In the genomic region with DNA sequence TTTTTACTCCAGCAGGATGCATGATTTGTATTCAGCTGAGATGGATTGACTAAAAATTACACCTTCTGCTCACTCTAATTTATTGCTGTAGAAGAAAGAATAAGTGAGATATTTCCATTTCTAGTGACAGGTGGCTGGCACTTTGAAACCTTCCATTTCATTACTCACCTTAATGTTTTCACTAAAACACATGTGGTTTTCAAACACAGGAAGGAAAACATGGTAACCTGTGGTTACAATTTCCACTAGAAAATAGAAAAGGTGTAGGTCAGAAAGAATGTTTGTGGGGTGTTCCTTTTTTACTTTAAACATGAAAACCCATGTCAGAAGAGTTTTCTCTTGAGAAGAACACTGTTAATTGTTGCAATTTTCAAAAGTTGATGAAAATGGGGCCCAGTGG, we compare ENCODE assay signal across 18 cellular contexts. TPM values are rescaled to one million over a fixed set of nuclear protein-coding genes. Genes with fewer than 3 reads are reported as not detected.
DNase-seq lines count a peak whose midpoint lies in the region; ATAC-seq and TF ChIP-seq lines count a peak whose summit lies in the region.
"Had no signal": no experiment of that assay in that cellular context is flagged by ENCODE, and none has a peak within 500 bp of the region (broad histone marks: within the 10 kb centered on the region; RNA-seq: fewer than 3 reads in every experiment).

No MANE protein-coding gene starts in this region.

- peaks cover 22 to 39% (median 23%) of the 10 kb centered on the region in 3 donors for H3K36me3 Mint-ChIP-seq in CD8-positive, alpha-beta memory T cell
- peaks cover 75% of the 10 kb centered on the region for H3K36me3 Mint-ChIP-seq in activated CD8-positive, alpha-beta T cell treated with anti-CD3 and anti-CD28 coated beads, Interleukin-2, amount 10 ng/mL, durations not matched to agents 7 days and 5 days (ENCODE audit: low read depth)

- POLR2A ChIA-PET in CD8-positive, alpha-beta memory T cell (lab: Charles Lee): interaction anchor here (1.0 to 1.4 kb wide), 3 partner anchors 9 to 16 kb away, joined by 3 read pairs; no protein-coding TSS in a partner anchor
- POLR2A ChIA-PET in activated CD8-positive, alpha-beta T cell treated with anti-CD3 and anti-CD28 coated beads, Interleukin-2, amount 10 ng/mL, durations not matched to agents 7 days and 5 days (lab: Charles Lee): interaction anchor here (1.6 to 13.6 kb wide), 3 partner anchors 10 to 62 kb away, joined by 7 to 239 read pairs (median 8); partner anchors contain the start of gene PRKCQ

- peak overlapping the region; percentile 13 to 72 (median 67) for H3K4me3 Mint-ChIP-seq in CD8-positive, alpha-beta memory T cell
- H3K4me3 Mint-ChIP-seq in activated CD8-positive, alpha-beta T cell treated with anti-CD3 and anti-CD28 coated beads, Interleukin-2, amount 10 ng/mL, durations not matched to agents 7 days and 5 days: peak overlapping the region; percentile 65

- no peaks in the 10 kb centered on the region for H4K20me1 ChIP-seq in BLaER1 treated with 17β-estradiol and CSF1 and Interleukin-3, amounts not matched to agents 10 nM and 100 nM

- no peaks in the 10 kb centered on the region for H3K9me3 ChIP-seq in BLaER1 treated with 17β-estradiol and CSF1 and Interleukin-3, amounts not matched to agents 10 nM and 100 nM (replicated peaks in 1 of 11)
- no peaks in the 10 kb centered on the region for H3K9me3 ChIP-seq in CD8-positive, alpha-beta memory T cell (ENCODE audit: low read length)
- H3K9me3 ChIP-seq in mucosa of descending colon: no peaks in the 10 kb centered on the region
- H3K9me3 ChIP-seq: left ventricle myocardium inferior, pancreas had no signal

- CTCF ChIA-PET in CD8-positive, alpha-beta memory T cell (lab: Charles Lee): interaction anchor here (1.1 to 4.3 kb wide), 4 partner anchors 9 to 146 kb away, joined by 3 to 39 read pairs (median 8); partner anchors contain the start of gene PRKCQ
- CTCF ChIA-PET in activated CD8-positive, alpha-beta T cell treated with anti-CD3 and anti-CD28 coated beads, Interleukin-2, amount 10 ng/mL, durations not matched to agents 7 days and 5 days (lab: Charles Lee): interaction anchor here (0.9 to 8.7 kb wide), 7 partner anchors 10 to 86 kb away, joined by 3 to 131 read pairs (median 4); partner anchors contain the start of gene PRKCQ

- H3K36me3 ChIP-seq in BLaER1 treated with 17β-estradiol and CSF1 and Interleukin-3, amounts not matched to agents 10 nM and 100 nM: peaks cover 0 to 14% (median 0%) of the 10 kb centered on the region in 11 experiments; a peak in 1 of 22 replicates
- H3K36me3 ChIP-seq in CD8-positive, alpha-beta memory T cell (ENCODE audit: insufficient read depth, low read length): peaks cover 14% of the 10 kb centered on the region
- H3K36me3 ChIP-seq in mucosa of descending colon (ENCODE audit: low read depth): no peaks in the 10 kb centered on the region
- H3K36me3 ChIP-seq: left ventricle myocardium inferior, pancreas had no signal

- H3K27ac ChIP-seq in BLaER1 treated with 17β-estradiol and CSF1 and Interleukin-3, amounts not matched to agents 10 nM and 100 nM: no peak overlapping the region
- peak overlapping the region; percentile 28 for H3K27ac ChIP-seq in CD8-positive, alpha-beta memory T cell (ENCODE audit: low read depth, low read length)
- H3K27ac ChIP-seq: left ventricle myocardium inferior, pancreas had no signal

- H3K27ac Mint-ChIP-seq in CD8-positive, alpha-beta memory T cell: peak overlapping the region; percentile 74 to 95 (median 86)
- H3K27ac Mint-ChIP-seq in activated CD8-positive, alpha-beta T cell treated with anti-CD3 and anti-CD28 coated beads, Interleukin-2, amount 10 ng/mL, durations not matched to agents 7 days and 5 days: peak overlapping the region; percentile 96

- peak overlapping the region in 6 of 11 experiments; percentile 1 to 41 (median 20); a peak in 8 of 22 replicates for H3K4me2 ChIP-seq in BLaER1 treated with 17β-estradiol and CSF1 and Interleukin-3, amounts not matched to agents 10 nM and 100 nM

- TF ChIP-seq CTCF in mucosa of descending colon (IDR thresholded peaks at IDR 0.05): no peak
- no peak for TF ChIP-seq CTCF in foreskin fibroblast (IDR thresholded peaks at IDR 0.05; ENCODE audit: low read depth, low read length)

- peaks cover 72 to 92% (median 91%) of the 10 kb centered on the region in 3 donors for H3K4me1 Mint-ChIP-seq in CD8-positive, alpha-beta memory T cell
- H3K4me1 Mint-ChIP-seq in activated CD8-positive, alpha-beta T cell treated with anti-CD3 and anti-CD28 coated beads, Interleukin-2, amount 10 ng/mL, durations not matched to agents 7 days and 5 days (ENCODE audit: low read depth): peaks cover 91% of the 10 kb centered on the region

- H3K4me1 ChIP-seq in BLaER1 treated with 17β-estradiol and CSF1 and Interleukin-3, amounts not matched to agents 10 nM and 100 nM: peaks cover 0 to 10% (median 6%) of the 10 kb centered on the region in 10 experiments; a peak in 8 of 20 replicates
- peaks cover 87% of the 10 kb centered on the region for H3K4me1 ChIP-seq in CD8-positive, alpha-beta memory T cell (ENCODE audit: insufficient read depth, low read length)
- H3K4me1 ChIP-seq in mucosa of descending colon (ENCODE audit: low read depth): no peaks in the 10 kb centered on the region
- H3K4me1 ChIP-seq: left ventricle myocardium inferior, pancreas had no signal

- intact Hi-C loops in mucosa of descending colon (cut with DNase I, micrococcal nuclease): no loop called here

- H3K9ac ChIP-seq in BLaER1 treated with 17β-estradiol and CSF1 and Interleukin-3, amounts not matched to agents 10 nM and 100 nM: no peak overlapping the region

- H3K27me3 ChIP-seq in BLaER1 treated with 17β-estradiol and CSF1 and Interleukin-3, amounts not matched to agents 10 nM and 100 nM: no peaks in the 10 kb centered on the region
- H3K27me3 ChIP-seq in CD8-positive, alpha-beta memory T cell (ENCODE audit: insufficient read depth, low read length, poor library complexity, severe bottlenecking): no peaks in the 10 kb centered on the region
- H3K27me3 ChIP-seq: pancreas had no signal

- peak in 2 of 5 donors; percentile 56 to 80 for DNase-seq in CD8-positive, alpha-beta memory T cell
- no peak for DNase-seq in activated CD8-positive, alpha-beta T cell treated with anti-CD3 and anti-CD28 coated beads, Interleukin-2, amount 10 ng/mL, durations not matched to agents 7 days and 5 days
- DNase-seq in mucosa of descending colon (no peak), NCI-H774 (lab: John Stamatoyannopoulos, UW) (no peak), foreskin fibroblast (no peak)
- no peak for DNase-seq in stimulated activated CD4-positive, alpha-beta T cell treated with anti-CD3 and anti-CD28 coated beads, Interleukin-4, amount 100 ng/mL, for 24 hours
- DNase-seq: activated CD8-positive, alpha-beta memory T cell treated with anti-CD3 and anti-CD28 coated beads, Interleukin-2, amount 50 U/mL, for 48 hours; amniotic stem cell; caudate nucleus; glutamatergic neuron; KBM-7; left ventricle myocardium inferior; NCI-H1092 treated with DMSO at 0.1 percent for 48 hours; pancreas; SHP77 had no signal

- peaks cover 0 to 2% of the 10 kb centered on the region in 2 donors for H3K27me3 Mint-ChIP-seq in CD8-positive, alpha-beta memory T cell
- no peaks in the 10 kb centered on the region for H3K27me3 Mint-ChIP-seq in activated CD8-positive, alpha-beta T cell treated with anti-CD3 and anti-CD28 coated beads, Interleukin-2, amount 10 ng/mL, durations not matched to agents 7 days and 5 days (ENCODE audit: low read depth)

- ATAC-seq in activated CD8-positive, alpha-beta T cell treated with anti-CD3 and anti-CD28 coated beads, Interleukin-2, amount 10 ng/mL, durations not matched to agents 7 days and 5 days: peak; percentile 57
- peak; percentile 34 for ATAC-seq in mucosa of descending colon
- ATAC-seq in GM18505 (IDR thresholded peaks at IDR 0.05; ENCODE audit: unreplicated experiment): no peak
- ATAC-seq: sciatic nerve had no signal

- H3K4me3 ChIP-seq in BLaER1 treated with 17β-estradiol and CSF1 and Interleukin-3, amounts not matched to agents 10 nM and 100 nM: no peak overlapping the region
- peak overlapping the region; percentile 22 for H3K4me3 ChIP-seq in CD8-positive, alpha-beta memory T cell (ENCODE audit: low read length)
- H3K4me3 ChIP-seq in mucosa of descending colon: no peak overlapping the region
- H3K4me3 ChIP-seq in foreskin fibroblast (ENCODE audit: low read depth in 1 of 2, low read length in 2 of 2): no peak overlapping the region
- H3K4me3 ChIP-seq: left ventricle myocardium inferior, pancreas had no signal

- TF ChIP-seq POLR2A in GM18505 (IDR thresholded peaks at IDR 0.05; ENCODE audit: borderline replicate concordance, extremely low read depth, insufficient read depth, insufficient read length): no peak

- H3K9me3 Mint-ChIP-seq in CD8-positive, alpha-beta memory T cell: no peaks in the 10 kb centered on the region
- H3K9me3 Mint-ChIP-seq in activated CD8-positive, alpha-beta T cell treated with anti-CD3 and anti-CD28 coated beads, Interleukin-2, amount 10 ng/mL, durations not matched to agents 7 days and 5 days (ENCODE audit: insufficient read depth): no peaks in the 10 kb centered on the region

RNA-seq across cellular contexts. Expression of gene PRKCQ, which starts 12.0 kb away (rescaled TPM):
- total RNA-seq in CD8-positive, alpha-beta memory T cell: 10 to 100 TPM; 44.1 to 46.7 TPM
- 55.3 TPM for polyA plus RNA-seq in CD8-positive, alpha-beta memory T cell
- 10 to 100 TPM; 60.1 to 60.9 TPM for total RNA-seq in activated CD8-positive, alpha-beta T cell treated with anti-CD3 and anti-CD28 coated beads, Interleukin-2, amount 10 ng/mL, durations not matched to agents 7 days and 5 days
- total RNA-seq in mucosa of descending colon: 1 to 10 TPM; 1.5 to 2.2 (median 1.6) TPM

Comparison
In these comparisons a context has a peak if more than half of its experiments do, and no peak if none do; other contexts are left out.
1. RNA of gene PRKCQ, which starts 12.0 kb away (total RNA-seq): 60.1 to 60.9 TPM in activated CD8-positive, alpha-beta T cell treated with anti-CD3 and anti-CD28 coated beads, Interleukin-2, amount 10 ng/mL, durations not matched to agents 7 days and 5 days and 44.1 to 46.7 TPM in CD8-positive, alpha-beta memory T cell; 1.5 to 2.2 TPM in mucosa of descending colon; every median in the first group is over 10 times any median in the second.